In genomic region chr15:84810073-84810840, GRCh38 we compare ENCODE assay signal across 15 cellular contexts. TPM values are rescaled to one million over a fixed set of nuclear protein-coding genes. Genes with fewer than 3 reads are reported as not detected.
DNase-seq lines count a peak whose midpoint lies in the region; ATAC-seq and TF ChIP-seq lines count a peak whose summit lies in the region.
"Had no signal": no experiment of that assay in that cellular context is flagged by ENCODE, and none has a peak within 500 bp of the region (broad histone marks: within the 10 kb centered on the region; RNA-seq: fewer than 3 reads in every experiment).

No MANE protein-coding gene starts in this region.

- CTCF ChIA-PET in activated CD8-positive, alpha-beta memory T cell treated with anti-CD3 and anti-CD28 coated beads, Interleukin-2, amount 10 ng/mL, durations not matched to agents 7 days and 5 days (lab: Charles Lee) = interaction anchor here (0.9 kb wide), 1 partner anchor 156 kb away, joined by 3 read pairs; the partner anchor contains the start of gene WDR73

- peaks cover 15% of the 10 kb centered on the region for H3K4me1 ChIP-seq in SJCRH30
- peaks cover 10% of the 10 kb centered on the region for H3K4me1 ChIP-seq in left ventricle myocardium inferior
- H3K4me1 ChIP-seq: A549 had no signal

- H3K27me3 Mint-ChIP-seq in activated CD8-positive, alpha-beta memory T cell treated with anti-CD3 and anti-CD28 coated beads, Interleukin-2, amount 10 ng/mL, durations not matched to agents 7 days and 5 days = no peaks in the 10 kb centered on the region

- H3K4me3 Mint-ChIP-seq in activated CD8-positive, alpha-beta memory T cell treated with anti-CD3 and anti-CD28 coated beads, Interleukin-2, amount 10 ng/mL, durations not matched to agents 7 days and 5 days = no peak overlapping the region
- H3K4me3 Mint-ChIP-seq: activated CD4-positive, alpha-beta T cell treated with anti-CD3 and anti-CD28 coated beads for 36 hours had no signal

- no peak overlapping the region for H3K27ac Mint-ChIP-seq in activated CD8-positive, alpha-beta memory T cell treated with anti-CD3 and anti-CD28 coated beads, Interleukin-2, amount 10 ng/mL, durations not matched to agents 7 days and 5 days
- H3K27ac Mint-ChIP-seq: activated CD4-positive, alpha-beta T cell treated with anti-CD3 and anti-CD28 coated beads for 36 hours had no signal

- no peak overlapping the region for H3K4me3 ChIP-seq in SJCRH30
- no peak overlapping the region for H3K4me3 ChIP-seq in left ventricle myocardium inferior
- H3K4me3 ChIP-seq: A549, thyroid gland had no signal

- H3K4me1 Mint-ChIP-seq in activated CD8-positive, alpha-beta memory T cell treated with anti-CD3 and anti-CD28 coated beads, Interleukin-2, amount 10 ng/mL, durations not matched to agents 7 days and 5 days = no peaks in the 10 kb centered on the region
- H3K4me1 Mint-ChIP-seq: activated CD4-positive, alpha-beta T cell treated with anti-CD3 and anti-CD28 coated beads for 36 hours had no signal

- peaks cover 2% of the 10 kb centered on the region for H3K36me3 Mint-ChIP-seq in activated CD8-positive, alpha-beta memory T cell treated with anti-CD3 and anti-CD28 coated beads, Interleukin-2, amount 10 ng/mL, durations not matched to agents 7 days and 5 days

- H3K27ac ChIP-seq in SJCRH30 (peak overlapping the region; percentile 21; the same call in 1 of the 2 replicates), left ventricle myocardium inferior (replicated peaks) (peak overlapping the region; percentile 22)
- H3K27ac ChIP-seq: A549, thyroid gland had no signal

- H3K9me3 ChIP-seq in SJCRH30 (replicated peaks) (no peaks in the 10 kb centered on the region), left ventricle myocardium inferior (replicated peaks) (no peaks in the 10 kb centered on the region)
- H3K9me3 ChIP-seq: A549, thyroid gland had no signal

- TF ChIP-seq CTCF in left ventricle myocardium inferior (IDR thresholded peaks at IDR 0.05; ENCODE audit: borderline replicate concordance) = no peak

- intact Hi-C loops in left ventricle myocardium inferior (cut with micrococcal nuclease) = no loop called here

- H3K36me3 ChIP-seq in SJCRH30 (peaks cover under 1% of the 10 kb centered on the region; the same call in 1 of the 2 replicates), left ventricle myocardium inferior (peaks cover 6% of the 10 kb centered on the region)

- H3K9me3 Mint-ChIP-seq in activated CD8-positive, alpha-beta memory T cell treated with anti-CD3 and anti-CD28 coated beads, Interleukin-2, amount 10 ng/mL, durations not matched to agents 7 days and 5 days (ENCODE audit: low read depth) = no peaks in the 10 kb centered on the region

- H3K27me3 ChIP-seq in SJCRH30 (no peaks in the 10 kb centered on the region), left ventricle myocardium inferior (ENCODE audit: low read depth) (no peaks in the 10 kb centered on the region)
- H3K27me3 ChIP-seq: thyroid gland had no signal

- peak; percentile 35 for DNase-seq in activated CD8-positive, alpha-beta memory T cell treated with anti-CD3 and anti-CD28 coated beads for 24 hours
- no peak for DNase-seq in activated CD8-positive, alpha-beta memory T cell treated with anti-CD3 and anti-CD28 coated beads, Interleukin-2, amount 10 ng/mL, durations not matched to agents 7 days and 5 days
- DNase-seq in SJCRH30 (peak; percentile 90 to 91), left ventricle myocardium inferior (no peak), retina (peak; percentile 41), NCI-H2171 treated with DMSO at 0.1 percent for 48 hours (lab: John Stamatoyannopoulos, UW) (no peak)
- no peak for DNase-seq in stimulated activated naive CD4-positive, alpha-beta T cell (lab: John Stamatoyannopoulos, UW)
- DNase-seq: activated CD4-positive, alpha-beta T cell treated with anti-CD3 and anti-CD28 coated beads for 36 hours; activated T-cell treated with anti-CD3 and anti-CD28 coated beads, Interleukin-2, amount 50 U/mL, for 1 hour; cerebellar nuclear complex; stimulated activated CD4-positive, alpha-beta T cell treated with anti-CD3 and anti-CD28 coated beads, Interleukin-1b, Interleukin-23, amount 100 ng/mL, for 48 hours; T-helper 9 cell; thyroid gland had no signal

- no peak for ATAC-seq in activated CD8-positive, alpha-beta memory T cell treated with anti-CD3 and anti-CD28 coated beads, Interleukin-2, amount 10 ng/mL, durations not matched to agents 7 days and 5 days
- no peak for ATAC-seq in GM19395 (IDR thresholded peaks at IDR 0.05; ENCODE audit: unreplicated experiment)
- ATAC-seq: activated CD4-positive, alpha-beta T cell treated with anti-CD3 and anti-CD28 coated beads for 36 hours had no signal

RNA-seq across cellular contexts. Expression of gene ALPK3, which starts 6.9 kb away (rescaled TPM):
- total RNA-seq in activated CD8-positive, alpha-beta memory T cell treated with anti-CD3 and anti-CD28 coated beads, Interleukin-2, amount 10 ng/mL, durations not matched to agents 7 days and 5 days = under 1 TPM; 0.23 to 0.35 TPM
- 35.9 and 49.9 TPM in 2 replicates for total RNA-seq in SJCRH30 (2014; rRNA removed; shearing (Covaris generic))
- total RNA-seq in left ventricle myocardium inferior = 181 TPM

Comparison
In these comparisons a context has a peak if more than half of its experiments do, and no peak if none do; other contexts are left out.
1. DNase-seq: peak in activated CD8-positive, alpha-beta memory T cell treated with anti-CD3 and anti-CD28 coated beads for 24 hours (single experiment), SJCRH30 (2 of 2) and retina (single experiment); none in activated CD8-positive, alpha-beta memory T cell treated with anti-CD3 and anti-CD28 coated beads, Interleukin-2, amount 10 ng/mL, durations not matched to agents 7 days and 5 days (single experiment), left ventricle myocardium inferior (single experiment), NCI-H2171 treated with DMSO at 0.1 percent for 48 hours (single experiment) and stimulated activated naive CD4-positive, alpha-beta T cell (0 of 6).
2. RNA of gene ALPK3, which starts 6.9 kb away (total RNA-seq): 181 TPM in left ventricle myocardium inferior (single experiment) and 35.9 to 49.9 TPM in SJCRH30; 0.23 to 0.35 TPM in activated CD8-positive, alpha-beta memory T cell treated with anti-CD3 and anti-CD28 coated beads, Interleukin-2, amount 10 ng/mL, durations not matched to agents 7 days and 5 days; every median in the first group is over 10 times any median in the second.